Comparison of ENCODE assay signal across 8 cellular contexts in the genomic region with DNA sequence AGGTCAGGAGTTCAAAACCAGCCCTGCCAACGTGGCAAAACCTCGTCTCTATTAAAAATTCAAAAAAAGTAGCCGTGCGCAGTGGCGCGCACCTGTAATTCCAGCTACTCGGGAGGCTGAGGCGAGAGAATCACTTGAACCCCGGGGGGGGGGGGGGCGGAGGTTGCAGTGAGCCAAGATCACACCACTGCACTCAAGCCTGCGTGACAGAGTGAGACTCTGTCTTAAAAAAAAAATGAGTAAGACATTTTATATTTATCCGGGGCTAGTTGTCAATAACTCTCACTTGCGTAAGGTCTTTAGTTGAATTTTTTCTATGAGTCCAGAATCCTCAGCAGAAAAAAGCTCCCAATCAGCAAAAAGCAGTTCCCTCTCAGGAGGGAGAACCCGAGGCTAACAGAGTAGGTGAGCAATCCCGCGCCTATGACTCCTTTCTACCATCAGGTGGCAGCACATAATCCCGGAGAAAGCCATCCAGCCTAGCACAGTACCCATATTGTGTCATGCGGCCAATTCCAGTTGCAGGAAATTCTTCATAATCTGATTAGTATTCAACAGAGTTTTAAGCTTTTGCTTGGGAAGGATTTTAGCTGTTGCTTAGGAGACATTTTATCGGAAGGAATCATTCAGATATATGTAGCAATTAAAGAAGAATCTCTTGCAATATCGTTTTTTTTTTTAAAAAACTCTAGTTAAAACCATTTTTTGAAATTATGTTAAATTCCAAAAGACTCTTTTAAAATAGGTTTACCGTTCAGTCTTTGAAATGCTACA. TPM values are rescaled to one million over a fixed set of nuclear protein-coding genes. Genes with fewer than 3 reads are reported as not detected.
DNase-seq lines count a peak whose midpoint lies in the region; ATAC-seq lines count a peak whose summit lies in the region.

No MANE protein-coding gene starts in this region.

- DNase-seq in SIG-M5 treated with dmso at 0.1 percent for 504 hours (lab: John Stamatoyannopoulos, UW; ENCODE audit: unreplicated experiment) (peak; percentile 93), SIG-M5 (lab: John Stamatoyannopoulos, UW) (no peak), NCI-H1436 treated with DMSO at 0.1 percent for 48 hours (lab: John Stamatoyannopoulos, UW) (peak; percentile 16), T-helper 1 cell (peak; percentile 13 to 43 (median 25)), amniotic stem cell (lab: John Stamatoyannopoulos, UW) (peak; percentile 68), left ventricle myocardium superior (peak; percentile 52), sciatic nerve (ENCODE audit: low spot score) (peak; percentile 86)

- intact Hi-C loops in left ventricle myocardium superior (cut with micrococcal nuclease): no loop called here
- intact Hi-C loops in sciatic nerve (cut with DNase I): no loop called here

- ATAC-seq in HG02852 (IDR thresholded peaks at IDR 0.05; ENCODE audit: unreplicated experiment): peak; percentile 100
- ATAC-seq in left ventricle myocardium superior: peak; percentile 98
- ATAC-seq in sciatic nerve: peak; percentile 98

RNA-seq across cellular contexts. Expression of gene CRYGA, which starts 11.9 kb away (rescaled TPM):
- not detected for total RNA-seq in left ventricle myocardium superior
- not detected for total RNA-seq in sciatic nerve

RNA-seq across cellular contexts. Expression of gene C2orf80, which starts 14.6 kb away (rescaled TPM):
- total RNA-seq in left ventricle myocardium superior (not detected), sciatic nerve (not detected)

RNA-seq across cellular contexts. Expression of gene CRYGB, which starts 29.3 kb away (rescaled TPM):
- total RNA-seq in left ventricle myocardium superior: not detected
- not detected for total RNA-seq in sciatic nerve

RNA-seq across cellular contexts. Expression of gene CRYGC, which starts 45.6 kb away (rescaled TPM):
- total RNA-seq in left ventricle myocardium superior (not detected), sciatic nerve (not detected)

RNA-seq across cellular contexts. Expression of gene CRYGD, which starts 50.9 kb away (rescaled TPM):
- total RNA-seq in left ventricle myocardium superior (not detected), sciatic nerve (not detected)
